25 cellular contexts compared by ENCODE assay signal in the genomic region with DNA sequence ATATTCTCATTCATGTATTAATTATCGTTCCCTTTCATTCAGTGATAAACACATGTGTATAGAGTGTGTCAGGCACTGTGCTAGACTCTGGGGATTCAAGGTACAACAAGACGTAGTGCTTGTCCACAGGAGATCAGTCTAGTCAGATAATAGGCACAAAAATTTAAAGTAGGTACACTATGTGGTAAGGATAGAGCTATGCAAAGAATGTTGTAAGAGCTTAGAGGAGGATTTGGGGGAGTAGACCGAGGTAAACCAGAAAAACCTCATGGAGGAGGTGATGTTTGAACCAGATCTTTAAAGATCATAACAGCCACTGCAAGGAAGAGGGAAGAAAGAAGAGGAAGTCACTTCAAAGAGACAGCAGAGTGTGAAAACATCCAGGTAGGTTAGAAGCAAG.
"Had no signal": no experiment of that assay in that cellular context is flagged by ENCODE, and none has a peak within 500 bp of the region (broad histone marks: within the 10 kb centered on the region; RNA-seq: fewer than 3 reads in every experiment).

No MANE protein-coding gene starts in this region.

- H3K9me3 ChIP-seq: ascending aorta, breast epithelium, colonic mucosa had no signal

- DNase-seq: activated B cell treated with CpG ODN at 0.5 μM for 24 hours; activated CD4-positive, alpha-beta T cell treated with anti-CD3 and anti-CD28 coated beads for 48 hours; activated CD4-positive, alpha-beta T cell treated with anti-CD3 and anti-CD28 coated beads, Interleukin-2, amount 50 U/mL, for 1 hour; activated CD4-positive, alpha-beta T cell treated with anti-CD3 and anti-CD28 coated beads, Interleukin-2, amount 50 U/mL, for 48 hours; activated CD8-positive, alpha-beta memory T cell treated with anti-CD3 and anti-CD28 coated beads, Interleukin-2, amount 10 ng/mL, durations not matched to agents 7 days and 5 days; activated CD8-positive, alpha-beta memory T cell treated with anti-CD3 and anti-CD28 coated beads, Interleukin-2, amount 50 U/mL, for 4 hours; activated CD8-positive, alpha-beta T cell treated with anti-CD3 and anti-CD28 coated beads, Interleukin-2, amount 10 ng/mL, durations not matched to agents 7 days and 5 days; activated gamma-delta T cell; activated naive CD4-positive, alpha-beta T cell; activated naive CD4-positive, alpha-beta T cell treated with anti-CD3 and anti-CD28 coated beads, Interleukin-2, amount 10 ng/mL, durations not matched to agents 7 days and 5 days; activated naive CD8-positive, alpha-beta T cell treated with anti-CD3 and anti-CD28 coated beads, Interleukin-2, amount 10 ng/mL, durations not matched to agents 7 days and 5 days; activated T-cell treated with anti-CD3 and anti-CD28 coated beads, Interleukin-2, amount 50 U/mL, for 1 hour; activated T-cell treated with anti-CD3 and anti-CD28 coated beads, Interleukin-2, amount 50 U/mL, for 48 hours; central memory CD4-positive, alpha-beta T cell; cerebellar nuclear complex; colonic mucosa; effector CD8-positive, alpha-beta T cell; foreskin fibroblast; head of caudate nucleus; T-helper 9 cell; WERI-Rb-1 had no signal

- H3K4me1 ChIP-seq: ascending aorta, breast epithelium, colonic mucosa had no signal

- H3K27me3 ChIP-seq: ascending aorta, breast epithelium, cardiac muscle cell, colonic mucosa had no signal

- H3K27ac ChIP-seq: ascending aorta, breast epithelium, cardiac muscle cell, colonic mucosa, epithelial cell of prostate, WERI-Rb-1 had no signal

- H3K36me3 ChIP-seq: ascending aorta, breast epithelium, cardiac muscle cell, colonic mucosa, WERI-Rb-1 had no signal

- H3K4me3 ChIP-seq: ascending aorta, breast epithelium, cardiac muscle cell, colonic mucosa had no signal
